In genomic region chr1:24549210-24549609, GRCh38 we compare ENCODE assay signal across 3 cellular contexts. TPM values are rescaled to one million over a fixed set of nuclear protein-coding genes. Genes with fewer than 3 reads are reported as not detected.
"Had no signal": no experiment of that assay in that cellular context is flagged by ENCODE, and none has a peak within 500 bp of the region (broad histone marks: within the 10 kb centered on the region; RNA-seq: fewer than 3 reads in every experiment).

No MANE protein-coding gene starts in this region.

RNA-seq across cellular contexts. Expression of gene NCMAP, which starts 6.7 kb away (rescaled TPM):
- total RNA-seq: dermis microvascular lymphatic vessel endothelial cell, lung microvascular endothelial cell, osteoblast had no signal
